In the genomic region with DNA sequence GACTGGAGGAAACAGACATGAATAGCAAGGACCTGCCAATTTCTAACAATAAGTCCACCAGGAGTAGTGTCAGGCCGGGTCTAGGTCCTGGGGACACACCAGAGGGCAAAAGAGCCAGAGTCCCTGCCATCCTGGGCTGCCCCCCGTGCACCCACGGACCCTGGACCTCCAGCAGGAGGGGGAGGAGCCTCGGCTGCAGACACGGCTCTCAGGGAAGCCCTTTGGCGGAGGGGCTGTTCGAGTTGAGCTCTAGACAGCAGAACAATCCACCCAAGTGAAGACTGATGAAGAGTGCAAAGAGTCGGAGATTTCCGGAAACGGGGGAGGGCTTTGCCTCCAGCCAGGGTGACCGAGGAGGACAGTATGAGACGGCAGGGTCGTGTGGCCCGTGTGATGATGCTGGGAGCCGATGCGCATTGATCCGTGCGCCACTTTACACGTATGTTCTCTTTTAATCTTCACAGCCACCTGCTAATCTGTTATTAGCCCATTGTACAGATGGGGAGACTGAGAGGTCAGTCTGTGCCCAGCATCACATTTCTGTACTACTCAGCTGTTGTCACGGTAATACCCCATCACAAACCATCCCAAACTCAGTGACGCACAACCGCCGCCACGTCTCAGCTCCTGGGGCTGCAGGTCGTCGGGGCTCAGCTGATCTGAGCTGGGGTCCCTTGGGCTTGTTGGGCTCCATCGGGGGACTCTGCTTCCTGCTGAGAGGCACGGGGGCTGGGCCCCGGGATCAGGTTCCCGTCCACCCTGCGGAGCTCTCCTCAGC, we compare ENCODE assay signal across 23 cellular contexts.
DNase-seq lines count a peak whose midpoint lies in the region; ATAC-seq, FAIRE-seq and TF ChIP-seq lines count a peak whose summit lies in the region.
"Had no signal": no experiment of that assay in that cellular context is flagged by ENCODE, and none has a peak within 500 bp of the region (broad histone marks: within the 10 kb centered on the region; RNA-seq: fewer than 3 reads in every experiment).

No MANE protein-coding gene starts in this region.

- H3K9ac ChIP-seq in HepG2 (ENCODE audit: insufficient read depth, low read depth, low read length): no peak overlapping the region
- H3K9ac ChIP-seq: BLaER1, GM23248 had no signal

- no peaks in the 10 kb centered on the region for H3K36me3 ChIP-seq in HepG2 (replicated peaks in 1 of 2; ENCODE audit: control insufficient read depth in 1 of 2, insufficient read depth in 2 of 2, low read length in 2 of 2)
- H3K36me3 ChIP-seq in right lobe of liver: no peaks in the 10 kb centered on the region
- no peaks in the 10 kb centered on the region for H3K36me3 ChIP-seq in WERI-Rb-1
- H3K36me3 ChIP-seq: BLaER1, HAP-1 had no signal

- TF ChIP-seq POLR2A in HepG2 (IDR thresholded peaks at IDR 0.05; ENCODE audit: insufficient read depth in 1 of 2, low read depth in 2 of 2, low read length in 2 of 2) (no peak), right lobe of liver (IDR thresholded peaks at IDR 0.05) (no peak)

- intact Hi-C loops in HepG2 (cut with micrococcal nuclease; ENCODE audit: unreplicated experiment): no loop called here
- intact Hi-C loops in right lobe of liver (cut with DNase I): no loop called here

- peak overlapping the region; percentile 22 for H3K27ac Mint-ChIP-seq in endothelial cell (ENCODE audit: unreplicated experiment)
- H3K27ac Mint-ChIP-seq in activated CD4-positive, alpha-beta memory T cell treated with anti-CD3 and anti-CD28 coated beads, Interleukin-2, amount 10 ng/mL, durations not matched to agents 7 days and 5 days: no peak overlapping the region
- no peak overlapping the region for H3K27ac Mint-ChIP-seq in activated naive CD8-positive, alpha-beta T cell treated with anti-CD3 and anti-CD28 coated beads for 36 hours
- H3K27ac Mint-ChIP-seq: B cell; CD4-positive, CD25-positive, alpha-beta regulatory T cell; CD8-positive, alpha-beta T cell had no signal

- no TSS peak for BruUV-seq in HepG2 (replicated peaks; lab: Mats Ljungman, UMichigan)

- no peak overlapping the region for H3K4me3 Mint-ChIP-seq in endothelial cell (ENCODE audit: unreplicated experiment)
- H3K4me3 Mint-ChIP-seq in activated CD4-positive, alpha-beta memory T cell treated with anti-CD3 and anti-CD28 coated beads, Interleukin-2, amount 10 ng/mL, durations not matched to agents 7 days and 5 days: no peak overlapping the region
- no peak overlapping the region for H3K4me3 Mint-ChIP-seq in activated naive CD8-positive, alpha-beta T cell treated with anti-CD3 and anti-CD28 coated beads for 36 hours
- H3K4me3 Mint-ChIP-seq: B cell; CD4-positive, CD25-positive, alpha-beta regulatory T cell; CD8-positive, alpha-beta T cell had no signal

- TF ChIP-seq EP300 in HepG2 (IDR thresholded peaks at IDR 0.05; ENCODE audit: low read depth in 2 of 2, low read length in 2 of 2) (no peak), HepG2 (CRISPR knock-in tag; IDR thresholded peaks at IDR 0.05; ENCODE audit: borderline replicate concordance) (no peak)

- H3K9me3 Mint-ChIP-seq in endothelial cell (ENCODE audit: unreplicated experiment): no peaks in the 10 kb centered on the region
- H3K9me3 Mint-ChIP-seq in activated CD4-positive, alpha-beta memory T cell treated with anti-CD3 and anti-CD28 coated beads, Interleukin-2, amount 10 ng/mL, durations not matched to agents 7 days and 5 days: no peaks in the 10 kb centered on the region
- no peaks in the 10 kb centered on the region for H3K9me3 Mint-ChIP-seq in activated naive CD8-positive, alpha-beta T cell treated with anti-CD3 and anti-CD28 coated beads for 36 hours
- H3K9me3 Mint-ChIP-seq: CD4-positive, CD25-positive, alpha-beta regulatory T cell; CD8-positive, alpha-beta T cell had no signal

- H3K4me2 ChIP-seq in HepG2 (ENCODE audit: low read depth, low read length): no peak overlapping the region
- H3K4me2 ChIP-seq: BLaER1 had no signal

- peaks cover 4% of the 10 kb centered on the region for H3K36me3 Mint-ChIP-seq in endothelial cell (ENCODE audit: low read depth, unreplicated experiment)
- no peaks in the 10 kb centered on the region for H3K36me3 Mint-ChIP-seq in activated CD4-positive, alpha-beta memory T cell treated with anti-CD3 and anti-CD28 coated beads, Interleukin-2, amount 10 ng/mL, durations not matched to agents 7 days and 5 days (ENCODE audit: low read depth)
- H3K36me3 Mint-ChIP-seq in activated naive CD8-positive, alpha-beta T cell treated with anti-CD3 and anti-CD28 coated beads for 36 hours: no peaks in the 10 kb centered on the region
- H3K36me3 Mint-ChIP-seq: CD4-positive, CD25-positive, alpha-beta regulatory T cell; CD8-positive, alpha-beta T cell had no signal

- no peak for TF ChIP-seq CTCF in HepG2 (CRISPR knock-in tag; IDR thresholded peaks at IDR 0.05)
- TF ChIP-seq CTCF in right lobe of liver (IDR thresholded peaks at IDR 0.05): no peak
- TF ChIP-seq CTCF in WERI-Rb-1 (IDR thresholded peaks at IDR 0.05; ENCODE audit: low read depth, low read length): no peak
- no peak for TF ChIP-seq CTCF in endothelial cell (IDR thresholded peaks at IDR 0.05; ENCODE audit: unreplicated experiment)

- H3K27me3 Mint-ChIP-seq in endothelial cell (ENCODE audit: unreplicated experiment): peaks cover 5% of the 10 kb centered on the region
- peaks cover 7% of the 10 kb centered on the region for H3K27me3 Mint-ChIP-seq in activated CD4-positive, alpha-beta memory T cell treated with anti-CD3 and anti-CD28 coated beads, Interleukin-2, amount 10 ng/mL, durations not matched to agents 7 days and 5 days
- H3K27me3 Mint-ChIP-seq in activated naive CD8-positive, alpha-beta T cell treated with anti-CD3 and anti-CD28 coated beads for 36 hours: peaks cover 12% of the 10 kb centered on the region
- H3K27me3 Mint-ChIP-seq: CD4-positive, CD25-positive, alpha-beta regulatory T cell had no signal

- peaks cover 1 to 18% of the 10 kb centered on the region in 2 experiments; a peak in 4 of 5 replicates for H3K27me3 ChIP-seq in HepG2 (ENCODE audit: control insufficient read depth in 1 of 2, insufficient read depth in 2 of 2, low read length in 2 of 2)
- H3K27me3 ChIP-seq in right lobe of liver: no peaks in the 10 kb centered on the region
- H3K27me3 ChIP-seq in WERI-Rb-1 (ENCODE audit: insufficient read depth, low read depth, severe bottlenecking): no peaks in the 10 kb centered on the region
- H3K27me3 ChIP-seq: BLaER1 had no signal

- DNase-seq in HepG2 (ENCODE audit: low spot score): no peak
- no peak for DNase-seq in right lobe of liver
- DNase-seq in WERI-Rb-1: no peak
- no peak for DNase-seq in endothelial cell (ENCODE audit: low spot score)
- DNase-seq in activated CD4-positive, alpha-beta memory T cell treated with anti-CD3 and anti-CD28 coated beads, Interleukin-2, amount 10 ng/mL, durations not matched to agents 7 days and 5 days: no peak
- DNase-seq in activated naive CD8-positive, alpha-beta T cell treated with anti-CD3 and anti-CD28 coated beads for 36 hours: no peak
- no peak for DNase-seq in SKM-1 treated with dmso at 0.1 percent for 144 hours (lab: John Stamatoyannopoulos, UW; ENCODE audit: unreplicated experiment)
- DNase-seq: Caco-2; CD4-positive, CD25-positive, alpha-beta regulatory T cell; CD8-positive, alpha-beta T cell; DMS153; DND-41; GM23248 had no signal

- WGBS in HepG2 (ENCODE audit: low lambda C conversion rate): 50% methylated on average over 29 of the region's 31 CpGs
- 49% methylated on average over 6 of the region's 31 CpGs for WGBS in right lobe of liver (ENCODE audit: insufficient coverage, low coverage, low lambda C conversion rate, missing lambda C conversion rate)

- H3K4me1 ChIP-seq in HepG2 (ENCODE audit: insufficient read depth, low read length): no peaks in the 10 kb centered on the region
- no peaks in the 10 kb centered on the region for H3K4me1 ChIP-seq in right lobe of liver

- in situ Hi-C loops in HepG2 (cut with HindIII; ENCODE audit: extremely low pct_ligation_motif_present, low pct_unique_long_range_greater_than_20kb): no loop called here

- no peaks in the 10 kb centered on the region for H3K4me1 Mint-ChIP-seq in endothelial cell (ENCODE audit: unreplicated experiment)
- no peaks in the 10 kb centered on the region for H3K4me1 Mint-ChIP-seq in activated CD4-positive, alpha-beta memory T cell treated with anti-CD3 and anti-CD28 coated beads, Interleukin-2, amount 10 ng/mL, durations not matched to agents 7 days and 5 days
- no peaks in the 10 kb centered on the region for H3K4me1 Mint-ChIP-seq in activated naive CD8-positive, alpha-beta T cell treated with anti-CD3 and anti-CD28 coated beads for 36 hours
- H3K4me1 Mint-ChIP-seq: B cell; CD4-positive, CD25-positive, alpha-beta regulatory T cell had no signal

- FAIRE-seq in HepG2 (lab: Jason Lieb, UNC): no peak
- FAIRE-seq: A204.1, G401.6, GM12892, GM19239, H1 had no signal

- H4K20me1 ChIP-seq in HepG2 (ENCODE audit: insufficient read depth, low read length): no peaks in the 10 kb centered on the region
- H4K20me1 ChIP-seq: BLaER1 had no signal

- H3K9me3 ChIP-seq in HepG2 (ENCODE audit: low read length): no peaks in the 10 kb centered on the region
- no peaks in the 10 kb centered on the region for H3K9me3 ChIP-seq in right lobe of liver
- no peaks in the 10 kb centered on the region for H3K9me3 ChIP-seq in WERI-Rb-1 (ENCODE audit: severe bottlenecking)
- H3K9me3 ChIP-seq: BLaER1, HAP-1 had no signal

- no peak for TF ChIP-seq RAD21 in HepG2 (CRISPR knock-in tag; IDR thresholded peaks at IDR 0.05)

- H3K4me3 ChIP-seq in HepG2 (replicated peaks in 1 of 3; ENCODE audit: insufficient read depth in 1 of 3, low read depth in 2 of 3, low read length in 3 of 3): no peak overlapping the region
- no peak overlapping the region for H3K4me3 ChIP-seq in right lobe of liver
- no peak overlapping the region for H3K4me3 ChIP-seq in WERI-Rb-1 (ENCODE audit: low read depth, low read length)
- H3K4me3 ChIP-seq: BLaER1, GM23248, HAP-1 had no signal

- H3K27ac ChIP-seq in HepG2 (ENCODE audit: extremely low read length, insufficient read depth, low read length): no peak overlapping the region
- H3K27ac ChIP-seq in right lobe of liver: no peak overlapping the region
- peak overlapping the region; percentile 70 for H3K27ac ChIP-seq in WERI-Rb-1
- H3K27ac ChIP-seq: 22Rv1, BLaER1, C4-2B, GM23248 had no signal

- no peak overlapping the region for H2AFZ ChIP-seq in HepG2 (ENCODE audit: low read length)
- H2AFZ ChIP-seq: GM23248 had no signal

- CTCF ChIA-PET in HepG2 (lab: Yijun Ruan, JAX; ENCODE audit: low intra/inter-chr PET ratio, low total read pairs): no interaction called here
- CTCF ChIA-PET in activated CD4-positive, alpha-beta memory T cell treated with anti-CD3 and anti-CD28 coated beads, Interleukin-2, amount 10 ng/mL, durations not matched to agents 7 days and 5 days (lab: Charles Lee): no interaction called here

- H3K79me2 ChIP-seq in HepG2 (ENCODE audit: insufficient read depth, low read length): no peaks in the 10 kb centered on the region

- ATAC-seq in HepG2: no peak
- ATAC-seq in right lobe of liver: no peak
- ATAC-seq: CD8-positive, alpha-beta T cell had no signal

- POLR2A ChIA-PET in HepG2 (lab: Yijun Ruan, JAX): no interaction called here
- POLR2A ChIA-PET in activated CD4-positive, alpha-beta memory T cell treated with anti-CD3 and anti-CD28 coated beads, Interleukin-2, amount 10 ng/mL, durations not matched to agents 7 days and 5 days (lab: Charles Lee): no interaction called here

TF ChIP-seq in HepG2, 621 proteins besides CTCF, POLR2A, EP300 and RAD21 (continues in another document):
- TF ChIP-seq KDM5B (CRISPR knock-in tag; IDR thresholded peaks at IDR 0.05; ENCODE audit: borderline replicate concordance) (no peak), CEBPG (CRISPR knock-in tag; IDR thresholded peaks at IDR 0.05) (no peak)
